Comparison of ENCODE assay signal across 9 cellular contexts in genomic region chr2:37654419-37654818, GRCh38. TPM values are rescaled to one million over a fixed set of nuclear protein-coding genes. Genes with fewer than 3 reads are reported as not detected.
DNase-seq lines count a peak whose midpoint lies in the region; ATAC-seq, FAIRE-seq and TF ChIP-seq lines count a peak whose summit lies in the region.
"Had no signal": no experiment of that assay in that cellular context is flagged by ENCODE, and none has a peak within 500 bp of the region (broad histone marks: within the 10 kb centered on the region; RNA-seq: fewer than 3 reads in every experiment).

No MANE protein-coding gene starts in this region.

- CTCF ChIA-PET in A549 (lab: Yijun Ruan, JAX): interaction anchor here (0.7 to 3.3 kb wide), 7 partner anchors 12 to 240 kb away, joined by 3 to 13 read pairs (median 4); no protein-coding TSS in a partner anchor

- peaks cover 100% of the 10 kb centered on the region for H3K4me1 Mint-ChIP-seq in HFFc6 (ENCODE audit: low read depth)

- H3K4me3 ChIP-seq in A549 (no peak overlapping the region), breast epithelium (peak overlapping the region in 1 of 3 donors; percentile 0), muscle layer of colon (ENCODE audit: low read depth in 1 of 2, low read length in 2 of 2) (no peak overlapping the region)

- H3K36me3 ChIP-seq in breast epithelium (no peaks in the 10 kb centered on the region), muscle layer of colon (ENCODE audit: insufficient read depth, low read length) (no peaks in the 10 kb centered on the region)

- POLR2A ChIA-PET in A549 (lab: Yijun Ruan, JAX): no interaction called here

- no peak for DNase-seq in A549 (ENCODE audit: low read depth in 1 of 2, low spot score in 1 of 2)
- no peak for DNase-seq in HFFc6
- DNase-seq in breast epithelium (ENCODE audit: low spot score in 2 of 2): no peak
- no peak for DNase-seq in SKM-1 treated with dmso at 0.1 percent for 144 hours (lab: John Stamatoyannopoulos, UW; ENCODE audit: unreplicated experiment)
- no peak for DNase-seq in GM20000 (ENCODE audit: low spot score)
- DNase-seq in T-helper 1 cell: no peak
- DNase-seq: COR-L47 had no signal

- intact Hi-C loops in breast epithelium (cut with DNase I; ENCODE audit: low total_unique reads): no loop called here

- H3K27me3 ChIP-seq in breast epithelium (no peaks in the 10 kb centered on the region), muscle layer of colon (ENCODE audit: control insufficient read depth in 1 of 2, insufficient read depth in 2 of 2, low read length in 2 of 2) (no peaks in the 10 kb centered on the region)

- no peak for FAIRE-seq in A549 (lab: Jason Lieb, UNC)

- 89% methylated on average over 8 of the region's 8 CpGs for WGBS in A549 (ENCODE audit: missing lambda C conversion rate)

- TF ChIP-seq POLR2A in A549 (IDR thresholded peaks at IDR 0.05; ENCODE audit: low read length) (no peak), breast epithelium (IDR thresholded peaks at IDR 0.05) (no peak)

- no peak for TF ChIP-seq RAD21 in A549 (conservative IDR thresholded peaks at IDR 0.05 in 1 of 2, IDR thresholded peaks at IDR 0.05 in 1 of 2)

- TF ChIP-seq EP300 in A549 (IDR thresholded peaks at IDR 0.05): no peak

- peaks cover 74% of the 10 kb centered on the region for H3K36me3 Mint-ChIP-seq in HFFc6 (ENCODE audit: low read depth)

- H3K9me3 ChIP-seq in A549: no peaks in the 10 kb centered on the region
- H3K9me3 ChIP-seq in breast epithelium: no peaks in the 10 kb centered on the region
- no peaks in the 10 kb centered on the region for H3K9me3 ChIP-seq in muscle layer of colon (ENCODE audit: low read length)

- peak overlapping the region; percentile 87 for H3K27ac Mint-ChIP-seq in HFFc6

- H3K27me3 Mint-ChIP-seq in HFFc6 (ENCODE audit: insufficient read depth): peaks cover 1% of the 10 kb centered on the region

- TF ChIP-seq CTCF in A549 (IDR thresholded peaks at IDR 0.05) (no peak), HFFc6 (IDR thresholded peaks at IDR 0.05) (no peak), breast epithelium (IDR thresholded peaks at IDR 0.05) (no peak), GM20000 (IDR thresholded peaks at IDR 0.05; ENCODE audit: extremely low read depth, missing control alignments) (no peak)

- no peak overlapping the region for H3K9ac ChIP-seq in muscle layer of colon (ENCODE audit: low read length)

- H3K4me1 ChIP-seq in A549: peaks cover 89% of the 10 kb centered on the region
- H3K4me1 ChIP-seq in breast epithelium: peaks cover 0 to 6% of the 10 kb centered on the region in 2 donors
- H3K4me1 ChIP-seq in muscle layer of colon (ENCODE audit: insufficient read depth, low read length): peaks cover 91% of the 10 kb centered on the region

- H3K9me3 Mint-ChIP-seq in HFFc6: no peaks in the 10 kb centered on the region

- H3K4me3 Mint-ChIP-seq in HFFc6: peak overlapping the region; percentile 62

- peak overlapping the region; percentile 25 for H3K4me2 ChIP-seq in A549

- no peak for ATAC-seq in A549
- no peak for ATAC-seq in GM18519 (IDR thresholded peaks at IDR 0.05; ENCODE audit: low FRiP score, unreplicated experiment)

- H3K27ac ChIP-seq in A549: peak overlapping the region; percentile 43 to 85
- peak overlapping the region; percentile 62 to 78 for H3K27ac ChIP-seq in breast epithelium
- H3K27ac ChIP-seq in muscle layer of colon (ENCODE audit: low read depth, low read length): peak overlapping the region; percentile 84

TF ChIP-seq in A549, 52 proteins besides CTCF, POLR2A, EP300 and RAD21:
- TF ChIP-seq CBX8 (IDR thresholded peaks at IDR 0.05) (no peak), HES2 (IDR thresholded peaks at IDR 0.05) (no peak), FOSL2 (IDR thresholded peaks at IDR 0.05) (no peak), FOSL2 (CRISPR knock-in tag; IDR thresholded peaks at IDR 0.05) (no peak), MAFK (IDR thresholded peaks at IDR 0.05; ENCODE audit: partially characterized antibody) (no peak), SREBF2 (IDR thresholded peaks at IDR 0.05) (no peak), MAX (IDR thresholded peaks at IDR 0.05) (no peak), ZNF302 (CRISPR knock-in tag; IDR thresholded peaks at IDR 0.05) (no peak)

RNA-seq across cellular contexts. Expression of gene CDC42EP3, which starts 17.0 kb away (rescaled TPM):
- 39.1 and 41.1 TPM in 2 replicates for polyA plus RNA-seq in A549 (2011; rRNA removed)
- polyA plus RNA-seq in A549 (2012; cell fraction: cytosol; rRNA removed): 22.2 and 27.3 TPM in 2 replicates
- polyA plus RNA-seq in A549 (2012; cell fraction: nucleus; rRNA removed): 16.9 and 21.6 TPM in 2 replicates
- 23.8 to 29.5 TPM (median 23.8 TPM) in 3 replicates for polyA plus RNA-seq in A549 (2017; fragmentation: RNase III; extraction: RNeasy Plus Mini Kit Qiagen cat#74134 plus additional on column Dnase treatment)
- polyA minus RNA-seq in A549 (2011; rRNA and poly(A)+ RNA removed): 39.1 and 46.5 TPM in 2 replicates
- total RNA-seq in HFFc6 (2021; fragmentation: NEBNext Ultra II Directional; extraction: Animal tissue kit (Norgen Biotek cat#: 25700)): 100 to 1,000 TPM; 159 to 248 (median 201) TPM
- total RNA-seq in breast epithelium: 10 to 100 TPM; 19.5 to 35.7 (median 35.7) TPM

Comparison
In these comparisons a context has a peak if more than half of its experiments do, and no peak if none do; other contexts are left out.
1. RNA of gene CDC42EP3, which starts 17.0 kb away (total RNA-seq): 159 to 248 TPM in HFFc6; 19.5 to 35.7 TPM in breast epithelium; every median in the first group is over 4 times any median in the second.
2. Peak in every context shown above with its lines, with median percentiles within 50 percentile points of each other: H3K27ac ChIP-seq.